Comparison of ENCODE assay signal across 8 cellular contexts in genomic region chr1:151968058-151968457, GRCh38. TPM values are rescaled to one million over a fixed set of nuclear protein-coding genes. Genes with fewer than 3 reads are reported as not detected.
A peak's percentile ranks its signal among the peaks of the same experiment; 100 is the strongest.
DNase-seq lines count a peak whose midpoint lies in the region; ATAC-seq, FAIRE-seq and TF ChIP-seq lines count a peak whose summit lies in the region.

No MANE protein-coding gene starts in this region.

- peak; percentile 47 for FAIRE-seq in TTC549 (lab: Jason Lieb, UNC)

- H3K79me2 ChIP-seq in DOHH2 (ENCODE audit: control insufficient read depth, low read length) (no peaks in the 10 kb centered on the region), mesendoderm (ENCODE audit: control insufficient read depth, insufficient read depth, low read length) (no peaks in the 10 kb centered on the region)

- H2BK120ac ChIP-seq in mesendoderm (ENCODE audit: low read depth, low read length): no peak overlapping the region

- H3K4me1 ChIP-seq in DOHH2 (ENCODE audit: control insufficient read depth, low read length) (peaks cover 28% of the 10 kb centered on the region), mesendoderm (ENCODE audit: control insufficient read depth, low read depth, low read length) (peaks cover 5% of the 10 kb centered on the region)

- peak overlapping the region; percentile 21; the same call in 1 of the 2 replicates for H3K4me3 ChIP-seq in DOHH2 (ENCODE audit: low read length)
- no peak overlapping the region for H3K4me3 ChIP-seq in mesendoderm (ENCODE audit: low read length)

- no peak overlapping the region for H3K27ac ChIP-seq in DOHH2 (ENCODE audit: low read depth, low read length)
- no peak overlapping the region for H3K27ac ChIP-seq in mesendoderm (ENCODE audit: low read depth, low read length)

- peak; percentile 58 for DNase-seq in LHCN-M2 (ENCODE audit: low read depth)
- DNase-seq in chondrocyte (ENCODE audit: low spot score): no peak
- DNase-seq in mesendoderm: peak; percentile 79
- no peak for DNase-seq in NCI-H187 treated with DMSO at 0.1 percent for 48 hours (lab: John Stamatoyannopoulos, UW)
- DNase-seq in NCI-H1048 (lab: John Stamatoyannopoulos, UW): no peak

- no peak overlapping the region for H3K4ac ChIP-seq in mesendoderm (ENCODE audit: low read depth, low read length)

- no peak overlapping the region for H2BK5ac ChIP-seq in mesendoderm (ENCODE audit: low read length)

- H2AK5ac ChIP-seq in mesendoderm (ENCODE audit: low read length): no peak overlapping the region

- H3K9me2 ChIP-seq in DOHH2 (replicated peaks; ENCODE audit: control insufficient read depth, low read length): no peaks in the 10 kb centered on the region

- H3K27me3 ChIP-seq in DOHH2 (ENCODE audit: control insufficient read depth, low read length): no peaks in the 10 kb centered on the region; the same call in 1 of the 2 replicates
- no peaks in the 10 kb centered on the region for H3K27me3 ChIP-seq in mesendoderm (ENCODE audit: insufficient read depth, low read length, poor library complexity)

- peak; percentile 86 for TF ChIP-seq CTCF in DOHH2 (IDR thresholded peaks at IDR 0.05; ENCODE audit: low read depth, low read length, poor library complexity, severe bottlenecking)
- peak; percentile 86 for TF ChIP-seq CTCF in chondrocyte (IDR thresholded peaks at IDR 0.05)

- ATAC-seq in GM21786 (IDR thresholded peaks at IDR 0.05; ENCODE audit: unreplicated experiment): no peak

- H3K27ac Mint-ChIP-seq in chondrocyte (ENCODE audit: unreplicated experiment): no peak overlapping the region

- H3K36me3 ChIP-seq in DOHH2 (ENCODE audit: control insufficient read depth, low read length): no peaks in the 10 kb centered on the region
- no peaks in the 10 kb centered on the region for H3K36me3 ChIP-seq in mesendoderm (ENCODE audit: control insufficient read depth, insufficient read depth, low read length)

- H3K36me3 Mint-ChIP-seq in chondrocyte (ENCODE audit: low read depth): no peaks in the 10 kb centered on the region

- no peaks in the 10 kb centered on the region for H3K9me3 ChIP-seq in DOHH2 (ENCODE audit: control insufficient read depth, insufficient read depth, low read length)

- no peak overlapping the region for H2BK15ac ChIP-seq in mesendoderm (replicated peaks; ENCODE audit: low read depth)

- WGBS in mesendoderm (ENCODE audit: extremely low coverage, insufficient coverage, low lambda C conversion rate): no CpG with 5 or more reads among the region's 4 CpGs

- H4K20me1 ChIP-seq in DOHH2 (ENCODE audit: control insufficient read depth, insufficient read depth, low read depth, low read length): no peaks in the 10 kb centered on the region

- no peak overlapping the region for H3K23ac ChIP-seq in mesendoderm (ENCODE audit: low read length)

- no peaks in the 10 kb centered on the region for H3K79me1 ChIP-seq in mesendoderm (ENCODE audit: low read length)

- H3F3A ChIP-seq in DOHH2 (ENCODE audit: control insufficient read depth, insufficient read depth): no peaks in the 10 kb centered on the region

- H3K4me3 Mint-ChIP-seq in chondrocyte (ENCODE audit: unreplicated experiment): no peak overlapping the region

- no peak overlapping the region for H3K18ac ChIP-seq in mesendoderm (ENCODE audit: low read length)

- H3K27me3 Mint-ChIP-seq in chondrocyte (ENCODE audit: low read depth): no peaks in the 10 kb centered on the region

- H3K9me3 Mint-ChIP-seq in chondrocyte (ENCODE audit: low read depth): no peaks in the 10 kb centered on the region

- H3K9ac ChIP-seq in mesendoderm (ENCODE audit: low read length): no peak overlapping the region

- H4K8ac ChIP-seq in mesendoderm (ENCODE audit: low read depth, low read length): no peak overlapping the region

- peaks cover 29% of the 10 kb centered on the region for H3K4me1 Mint-ChIP-seq in chondrocyte (ENCODE audit: low read depth)

- peak overlapping the region; percentile 41 for H3K4me2 ChIP-seq in DOHH2 (ENCODE audit: low read length)
- H3K4me2 ChIP-seq in mesendoderm (ENCODE audit: low read length): no peak overlapping the region

- no peak overlapping the region for H3K56ac ChIP-seq in mesendoderm (ENCODE audit: low read length)

- no peak overlapping the region for H4K5ac ChIP-seq in mesendoderm (ENCODE audit: low read length)

RNA-seq across cellular contexts. Expression of gene S100A10, which starts 25.6 kb away (rescaled TPM):
- 81.9 and 115 TPM in 2 replicates for total RNA-seq in LHCN-M2 (2014; rRNA removed)
- polyA plus RNA-seq in LHCN-M2 (2012): 916 TPM
- 454 to 578 TPM (median 560 TPM) in 3 replicates for total RNA-seq in chondrocyte
- polyA plus RNA-seq in mesendoderm (2013, experiment 1 of 2): 181 TPM
- 187 TPM for polyA plus RNA-seq in mesendoderm (2013, experiment 2 of 2)

RNA-seq across cellular contexts. Expression of gene THEM4, which starts 58.7 kb away (rescaled TPM):
- total RNA-seq in LHCN-M2 (2014; rRNA removed): 20.3 and 22.8 TPM in 2 replicates
- 8.5 TPM for polyA plus RNA-seq in LHCN-M2 (2012)
- total RNA-seq in chondrocyte: 6.9 to 12.5 TPM (median 7.0 TPM) in 3 replicates
- 8.5 TPM for polyA plus RNA-seq in mesendoderm (2013, experiment 1 of 2)
- 8.4 TPM for polyA plus RNA-seq in mesendoderm (2013, experiment 2 of 2)

Comparison
In these comparisons a context has a peak if more than half of its experiments do, and no peak if none do; other contexts are left out.
1. DNase-seq: peak in LHCN-M2 (single experiment) and mesendoderm (single experiment); none in chondrocyte (single experiment), NCI-H187 treated with DMSO at 0.1 percent for 48 hours (single experiment) and NCI-H1048 (single experiment).